Comparison of ENCODE assay signal across 8 cellular contexts in genomic region chr1:29793101-29793546, GRCh38.
A peak's percentile ranks its signal among the peaks of the same experiment; 100 is the strongest.
DNase-seq lines count a peak whose midpoint lies in the region; ATAC-seq and TF ChIP-seq lines count a peak whose summit lies in the region.

No MANE protein-coding gene starts in this region.

- intact Hi-C loops in mucosa of descending colon (cut with DNase I, micrococcal nuclease), result no loop called here

- DNase-seq in CD8-positive, alpha-beta memory T cell, result peak in 3 of 5 donors; percentile 5 to 32 (median 29)
- DNase-seq in HUDEP-2 (lab: John Stamatoyannopoulos, UW; ENCODE audit: unreplicated experiment in 76 of 76) (peak in 65 of 76 experiments; percentile 2 to 81 (median 37)), NCI-H82 treated with DMSO at 0.1 percent for 48 hours (lab: John Stamatoyannopoulos, UW; ENCODE audit: unreplicated experiment) (peak; percentile 70), mucosa of descending colon (peak in 2 of 3 donors; percentile 77 to 91), OCI-M2 (lab: John Stamatoyannopoulos, UW; ENCODE audit: unreplicated experiment) (no peak)
- DNase-seq in activated CD8-positive, alpha-beta memory T cell treated with anti-CD3 and anti-CD28 coated beads, Interleukin-2, amount 50 U/mL, for 24 hours (ENCODE audit: extremely low read depth), result peak; percentile 23
- DNase-seq in stimulated activated naive CD8-positive, alpha-beta T cell treated with anti-CD3 and anti-CD28 coated beads, Interleukin-15, amount 100 ng/mL, for 72 hours, result peak; percentile 58 to 73

- peaks cover 0 to 9% (median 4%) of the 10 kb centered on the region in 5 donors for H3K9me3 Mint-ChIP-seq in CD8-positive, alpha-beta memory T cell
- H3K9me3 Mint-ChIP-seq in stimulated activated naive CD8-positive, alpha-beta T cell treated with anti-CD3 and anti-CD28 coated beads, Interleukin-15, amount 100 ng/mL, for 72 hours, result peaks cover 8 to 18% of the 10 kb centered on the region in 2 donors

- no peak overlapping the region for H3K27ac Mint-ChIP-seq in CD8-positive, alpha-beta memory T cell
- peak overlapping the region in 1 of 2 donors; percentile 97 for H3K27ac Mint-ChIP-seq in stimulated activated naive CD8-positive, alpha-beta T cell treated with anti-CD3 and anti-CD28 coated beads, Interleukin-15, amount 100 ng/mL, for 72 hours

- POLR2A ChIA-PET in CD8-positive, alpha-beta memory T cell (lab: Charles Lee), result no interaction called here

- no peaks in the 10 kb centered on the region for H3K36me3 ChIP-seq in CD8-positive, alpha-beta memory T cell (ENCODE audit: insufficient read depth, low read length)
- H3K36me3 ChIP-seq in mucosa of descending colon (ENCODE audit: low read depth), result no peaks in the 10 kb centered on the region

- no peaks in the 10 kb centered on the region for H3K4me1 ChIP-seq in CD8-positive, alpha-beta memory T cell (ENCODE audit: insufficient read depth, low read length)
- H3K4me1 ChIP-seq in mucosa of descending colon (ENCODE audit: low read depth), result no peaks in the 10 kb centered on the region

- peak; percentile 84 for ATAC-seq in esophagus mucosa
- ATAC-seq in mucosa of descending colon, result peak; percentile 83
- ATAC-seq in stimulated activated naive CD8-positive, alpha-beta T cell treated with anti-CD3 and anti-CD28 coated beads, Interleukin-15, amount 100 ng/mL, for 72 hours, result peak; percentile 85

- TF ChIP-seq CTCF in mucosa of descending colon (IDR thresholded peaks at IDR 0.05), result peak; percentile 55

- no peak overlapping the region for H3K4me3 ChIP-seq in CD8-positive, alpha-beta memory T cell (ENCODE audit: low read length)
- no peak overlapping the region for H3K4me3 ChIP-seq in mucosa of descending colon

- no peaks in the 10 kb centered on the region for H3K9me3 ChIP-seq in CD8-positive, alpha-beta memory T cell (ENCODE audit: low read length)
- peaks cover 3% of the 10 kb centered on the region for H3K9me3 ChIP-seq in mucosa of descending colon

- CTCF ChIA-PET in CD8-positive, alpha-beta memory T cell (lab: Charles Lee), result no interaction called here

- H3K4me1 Mint-ChIP-seq in CD8-positive, alpha-beta memory T cell, result no peaks in the 10 kb centered on the region
- H3K4me1 Mint-ChIP-seq in stimulated activated naive CD8-positive, alpha-beta T cell treated with anti-CD3 and anti-CD28 coated beads, Interleukin-15, amount 100 ng/mL, for 72 hours, result no peaks in the 10 kb centered on the region

- H3K27ac ChIP-seq in CD8-positive, alpha-beta memory T cell (ENCODE audit: low read depth, low read length), result no peak overlapping the region

- no peaks in the 10 kb centered on the region for H3K36me3 Mint-ChIP-seq in CD8-positive, alpha-beta memory T cell

- H3K27me3 ChIP-seq in CD8-positive, alpha-beta memory T cell (ENCODE audit: insufficient read depth, low read length, poor library complexity, severe bottlenecking), result no peaks in the 10 kb centered on the region

- peaks cover 10 to 17% of the 10 kb centered on the region in 2 donors for H3K27me3 Mint-ChIP-seq in CD8-positive, alpha-beta memory T cell
- H3K27me3 Mint-ChIP-seq in stimulated activated naive CD8-positive, alpha-beta T cell treated with anti-CD3 and anti-CD28 coated beads, Interleukin-15, amount 100 ng/mL, for 72 hours, result peaks cover 7% of the 10 kb centered on the region

- H3K4me3 Mint-ChIP-seq in CD8-positive, alpha-beta memory T cell, result no peak overlapping the region
- H3K4me3 Mint-ChIP-seq in stimulated activated naive CD8-positive, alpha-beta T cell treated with anti-CD3 and anti-CD28 coated beads, Interleukin-15, amount 100 ng/mL, for 72 hours, result no peak overlapping the region
